24 cellular contexts compared by ENCODE assay signal in genomic region chr9:100370064-100370723, GRCh38.
"Had no signal": no experiment of that assay in that cellular context is flagged by ENCODE, and none has a peak within 500 bp of the region (broad histone marks: within the 10 kb centered on the region; RNA-seq: fewer than 3 reads in every experiment).

No MANE protein-coding gene starts in this region.

- H3K27me3 ChIP-seq: adrenal gland had no signal

- H3K4me1 Mint-ChIP-seq: activated naive CD8-positive, alpha-beta T cell treated with anti-CD3 and anti-CD28 coated beads, Interleukin-2, amount 10 ng/mL, durations not matched to agents 7 days and 5 days had no signal

- H3K4me3 Mint-ChIP-seq: activated CD8-positive, alpha-beta T cell treated with anti-CD3 and anti-CD28 coated beads, Interleukin-2, amount 10 ng/mL, durations not matched to agents 7 days and 5 days; activated naive CD8-positive, alpha-beta T cell treated with anti-CD3 and anti-CD28 coated beads, Interleukin-2, amount 10 ng/mL, durations not matched to agents 7 days and 5 days; T-helper 17 cell; WTC11 had no signal

- H3K27ac Mint-ChIP-seq: activated CD8-positive, alpha-beta T cell treated with anti-CD3 and anti-CD28 coated beads, Interleukin-2, amount 10 ng/mL, durations not matched to agents 7 days and 5 days; activated naive CD8-positive, alpha-beta T cell treated with anti-CD3 and anti-CD28 coated beads, Interleukin-2, amount 10 ng/mL, durations not matched to agents 7 days and 5 days; T-helper 17 cell; WTC11 had no signal

- ATAC-seq: activated CD8-positive, alpha-beta T cell treated with anti-CD3 and anti-CD28 coated beads, Interleukin-2, amount 10 ng/mL, durations not matched to agents 7 days and 5 days; T-helper 17 cell; WTC11 had no signal

- H3K4me3 ChIP-seq: adrenal gland had no signal

- H3K36me3 ChIP-seq: adrenal gland had no signal

- H3K27me3 Mint-ChIP-seq: T-helper 17 cell had no signal

- H3K9me3 ChIP-seq: adrenal gland had no signal

- H3K4me1 ChIP-seq: adrenal gland had no signal

- DNase-seq: activated CD4-positive, alpha-beta T cell treated with anti-CD3 and anti-CD28 coated beads for 48 hours; activated CD4-positive, alpha-beta T cell treated with anti-CD3 and anti-CD28 coated beads, Interleukin-2, amount 50 U/mL, for 4 hours; activated CD4-positive, CD25-positive, alpha-beta regulatory T cell treated with anti-CD3 and anti-CD28 coated beads, Interleukin-2, amount 50 U/mL, for 72 hours; activated CD8-positive, alpha-beta memory T cell treated with anti-CD3 and anti-CD28 coated beads, Interleukin-2, amount 50 U/mL, for 48 hours; activated CD8-positive, alpha-beta T cell treated with anti-CD3 and anti-CD28 coated beads, Interleukin-2, amount 10 ng/mL, durations not matched to agents 7 days and 5 days; activated naive CD4-positive, alpha-beta T cell treated with anti-CD3 and anti-CD28 coated beads, Interleukin-2, amount 50 U/mL, for 16 hours; activated naive CD8-positive, alpha-beta T cell treated with anti-CD3 and anti-CD28 coated beads, Interleukin-2, amount 10 ng/mL, durations not matched to agents 7 days and 5 days; activated T-cell treated with anti-CD3 and anti-CD28 coated beads, Interleukin-2, amount 50 U/mL, for 1 hour; adrenal gland; anterior cingulate cortex; central memory CD4-positive, alpha-beta T cell; NCI-H1092; NCI-H1417; NCI-H1930; NCI-H2107; NCI-H2171 treated with DMSO at 0.1 percent for 48 hours; NCI-H345; NCI-H510A; NCI-H526 treated with DMSO at 0.1 percent for 48 hours; NK-92 treated with Interleukin-12 subunit alpha and Interleukin-12 subunit beta, amount 100 ng/mL, for 24 hours; SIG-M5; T-helper 17 cell; T-helper 9 cell had no signal

- H3K27ac ChIP-seq: adrenal gland had no signal
